Comparison of ENCODE assay signal across 2 cellular contexts in the genomic region with DNA sequence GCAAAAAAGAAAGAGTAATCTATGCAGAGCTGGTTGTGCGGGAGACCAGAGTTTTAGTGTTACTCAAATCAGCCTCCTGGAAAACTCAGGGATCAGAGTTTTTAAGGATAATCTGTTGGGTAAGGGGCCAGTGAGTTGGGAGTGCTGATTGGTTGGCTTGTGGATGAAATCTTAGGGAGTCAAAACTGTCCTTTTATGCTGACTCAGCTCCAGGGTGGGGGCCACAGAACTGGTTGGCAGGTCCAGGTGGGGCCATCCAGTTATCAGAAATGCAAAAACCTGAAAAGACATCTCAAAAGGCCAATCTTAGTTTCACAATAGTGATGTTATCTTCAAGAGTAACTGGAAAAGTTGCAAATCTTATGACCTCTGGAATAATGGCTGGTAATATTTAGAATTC.
TF ChIP-seq lines count a peak whose summit lies in the region.

No MANE protein-coding gene starts in this region.

TF ChIP-seq in A549, 52 proteins besides CTCF, POLR2A, EP300 and RAD21:
- peak; percentile 80 for TF ChIP-seq MAFK (IDR thresholded peaks at IDR 0.05; ENCODE audit: partially characterized antibody)
- TF ChIP-seq, protein P1, sequence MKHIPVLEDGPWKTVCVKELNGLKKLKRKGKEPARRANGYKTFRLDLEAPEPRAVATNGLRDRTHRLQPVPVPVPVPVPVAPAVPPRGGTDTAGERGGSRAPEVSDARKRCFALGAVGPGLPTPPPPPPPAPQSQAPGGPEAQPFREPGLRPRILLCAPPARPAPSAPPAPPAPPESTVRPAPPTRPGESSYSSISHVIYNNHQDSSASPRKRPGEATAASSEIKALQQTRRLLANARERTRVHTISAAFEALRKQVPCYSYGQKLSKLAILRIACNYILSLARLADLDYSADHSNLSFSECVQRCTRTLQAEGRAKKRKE (CRISPR knock-in tag; IDR thresholded peaks at IDR 0.05; ENCODE audit: low read depth): no peak
TF ChIP-seq in A549: peak in this region for 1.

TF ChIP-seq in H1, 55 proteins besides CTCF, POLR2A, EP300 and RAD21:
- TF ChIP-seq SP1 (IDR thresholded peaks at IDR 0.05; ENCODE audit: low read depth, low read length) (no peak), MAFK (IDR thresholded peaks at IDR 0.05; ENCODE audit: low read depth, low read length) (0 out of 2 replicates have a peak, but pooled peaks have one; percentile 26)
